Comparison of ENCODE assay signal across 16 cellular contexts in genomic region chr4:117549624-117550023, GRCh38.
DNase-seq lines count a peak whose midpoint lies in the region; ATAC-seq and TF ChIP-seq lines count a peak whose summit lies in the region.
"Had no signal": no experiment of that assay in that cellular context is flagged by ENCODE, and none has a peak within 500 bp of the region (broad histone marks: within the 10 kb centered on the region; RNA-seq: fewer than 3 reads in every experiment).

No MANE protein-coding gene starts in this region.

- H3K9me2 ChIP-seq in PC-3 (replicated peaks; ENCODE audit: low read length), result no peaks in the 10 kb centered on the region

- H3K4me1 Mint-ChIP-seq in nephron progenitor cell, result peaks cover 6% of the 10 kb centered on the region
- H3K4me1 Mint-ChIP-seq: B cell, GM23338, H9 had no signal

- POLR2A ChIA-PET in A673 (lab: Charles Lee; ENCODE audit: low non-redundant PET), result no interaction called here
- POLR2A ChIA-PET in PC-3 (lab: Charles Lee; ENCODE audit: unreplicated experiment), result no interaction called here

- H3K27ac ChIP-seq in A673 (ENCODE audit: low read depth, low read length, poor library complexity, severe bottlenecking) (no peak overlapping the region), PC-3 (ENCODE audit: low read length) (no peak overlapping the region)

- no peak for ATAC-seq in PC-3
- ATAC-seq in activated naive CD4-positive, alpha-beta T cell treated with anti-CD3 and anti-CD28 coated beads, Interleukin-2, amount 50 U/mL, for 72 hours, result no peak
- ATAC-seq in GM21367 (IDR thresholded peaks at IDR 0.05; ENCODE audit: unreplicated experiment), result no peak
- no peak for ATAC-seq in HG03378 (IDR thresholded peaks at IDR 0.05; ENCODE audit: unreplicated experiment)
- no peak for ATAC-seq in esophagus mucosa
- ATAC-seq: GM23338 had no signal

- no peaks in the 10 kb centered on the region for H3K79me2 ChIP-seq in PC-3 (ENCODE audit: low read length)

- peaks cover 11% of the 10 kb centered on the region for H3K9me3 Mint-ChIP-seq in nephron progenitor cell
- peaks cover 5 to 14% of the 10 kb centered on the region in 2 donors for H3K9me3 Mint-ChIP-seq in activated naive CD4-positive, alpha-beta T cell treated with anti-CD3 and anti-CD28 coated beads, Interleukin-2, amount 50 U/mL, for 72 hours
- H3K9me3 Mint-ChIP-seq: CD4-positive, alpha-beta T cell had no signal

- CTCF ChIA-PET in A673 (lab: Charles Lee) (no interaction called here), PC-3 (lab: Charles Lee) (no interaction called here)

- H3K27me3 ChIP-seq in A673 (replicated peaks; ENCODE audit: insufficient read depth, low read depth, low read length, poor library complexity) (no peaks in the 10 kb centered on the region), PC-3 (ENCODE audit: low read length) (no peaks in the 10 kb centered on the region)

- H3K4me3 Mint-ChIP-seq in nephron progenitor cell, result no peak overlapping the region
- H3K4me3 Mint-ChIP-seq: B cell; CD4-positive, alpha-beta T cell; GM23338; H9 had no signal

- H2AFZ ChIP-seq in PC-3 (ENCODE audit: low read length), result 0 out of 2 replicates have a peak overlapping the region, but pooled peaks have one; percentile 22
- H2AFZ ChIP-seq: GM23338 had no signal

- H3K36me3 ChIP-seq in A673 (ENCODE audit: insufficient read depth, low read length, poor library complexity, severe bottlenecking) (no peaks in the 10 kb centered on the region), PC-3 (ENCODE audit: low read depth, low read length) (no peaks in the 10 kb centered on the region)

- H3K27me3 Mint-ChIP-seq in nephron progenitor cell (ENCODE audit: low read depth, poor library complexity), result no peaks in the 10 kb centered on the region
- H3K27me3 Mint-ChIP-seq: B cell; CD4-positive, alpha-beta T cell had no signal

- BruUV-seq in A673 (replicated peaks; lab: Mats Ljungman, UMichigan), result no TSS peak
- no TSS peak for BruUV-seq in PC-3 (replicated peaks; lab: Mats Ljungman, UMichigan)

- no peaks in the 10 kb centered on the region for H4K20me1 ChIP-seq in PC-3 (ENCODE audit: low read length)

- intact Hi-C loops in A673 (cut with micrococcal nuclease; ENCODE audit: unreplicated experiment) (loop anchor here (5.0 to 10.0 kb wide), 2 partner anchors 1195 to 1367 kb away; no protein-coding TSS in a partner anchor), PC-3 (cut with micrococcal nuclease) (no loop called here)

- no peak overlapping the region for H3K9ac ChIP-seq in PC-3 (ENCODE audit: low read length)

- H3K4me2 ChIP-seq in PC-3 (ENCODE audit: low read length), result no peak overlapping the region
- H3K4me2 ChIP-seq: GM23338 had no signal

- TF ChIP-seq CTCF in A673 (conservative IDR thresholded peaks at IDR 0.05; ENCODE audit: low read depth, low read length) (no peak), PC-3 (conservative IDR thresholded peaks at IDR 0.05; ENCODE audit: low read depth, low read length) (no peak), nephron progenitor cell (IDR thresholded peaks at IDR 0.05) (no peak)

- H3K4me3 ChIP-seq in A673 (ENCODE audit: low read depth, low read length, poor library complexity, severe bottlenecking) (no peak overlapping the region), PC-3 (ENCODE audit: low read length) (no peak overlapping the region)
- H3K4me3 ChIP-seq: GM23338 had no signal

- DNase-seq in A673 (ENCODE audit: low spot score), result peak; percentile 4
- no peak for DNase-seq in PC-3
- peak; percentile 2 for DNase-seq in globus pallidus (ENCODE audit: low spot score)
- DNase-seq in nephron progenitor cell, result no peak
- DNase-seq in activated naive CD4-positive, alpha-beta T cell treated with anti-CD3 and anti-CD28 coated beads, Interleukin-2, amount 50 U/mL, for 72 hours (ENCODE audit: low spot score in 2 of 2), result no peak
- DNase-seq: C1 segment of cervical spinal cord; CD4-positive, alpha-beta T cell; DMS153; DMS79 treated with DMSO at 0.1 percent for 48 hours; EL; H9 had no signal

- H3F3A ChIP-seq in PC-3 (ENCODE audit: low read length, unreplicated experiment), result no peaks in the 10 kb centered on the region

- H3K4me1 ChIP-seq in A673 (ENCODE audit: insufficient read depth, low read length, poor library complexity, severe bottlenecking), result no peaks in the 10 kb centered on the region
- H3K4me1 ChIP-seq in PC-3 (ENCODE audit: insufficient read depth, low read length), result no peaks in the 10 kb centered on the region

- H3K9me3 ChIP-seq in A673 (ENCODE audit: low read depth, low read length, poor library complexity, severe bottlenecking) (no peaks in the 10 kb centered on the region), PC-3 (ENCODE audit: low read length) (no peaks in the 10 kb centered on the region)

- peak overlapping the region; percentile 64 for H3K27ac Mint-ChIP-seq in nephron progenitor cell
- no peak overlapping the region for H3K27ac Mint-ChIP-seq in activated naive CD4-positive, alpha-beta T cell treated with anti-CD3 and anti-CD28 coated beads, Interleukin-2, amount 50 U/mL, for 72 hours
- H3K27ac Mint-ChIP-seq: B cell; CD4-positive, alpha-beta T cell; GM23338; H9 had no signal

- H3K36me3 Mint-ChIP-seq in nephron progenitor cell (ENCODE audit: low read depth), result no peaks in the 10 kb centered on the region
- no peaks in the 10 kb centered on the region for H3K36me3 Mint-ChIP-seq in activated naive CD4-positive, alpha-beta T cell treated with anti-CD3 and anti-CD28 coated beads, Interleukin-2, amount 50 U/mL, for 72 hours

Comparison
In these comparisons a context has a peak if more than half of its experiments do, and no peak if none do; other contexts are left out.
1. DNase-seq: peak in A673 (single experiment) and globus pallidus (single experiment); none in PC-3 (single experiment), nephron progenitor cell (single experiment) and activated naive CD4-positive, alpha-beta T cell treated with anti-CD3 and anti-CD28 coated beads, Interleukin-2, amount 50 U/mL, for 72 hours (0 of 2).